In genomic region chr6:37239511-37239910, GRCh38 we compare ENCODE assay signal across 10 cellular contexts. TPM values are rescaled to one million over a fixed set of nuclear protein-coding genes. Genes with fewer than 3 reads are reported as not detected.
DNase-seq lines count a peak whose midpoint lies in the region; ATAC-seq, FAIRE-seq and TF ChIP-seq lines count a peak whose summit lies in the region.
"Had no signal": no experiment of that assay in that cellular context is flagged by ENCODE, and none has a peak within 500 bp of the region (broad histone marks: within the 10 kb centered on the region; RNA-seq: fewer than 3 reads in every experiment).

No MANE protein-coding gene starts in this region.

- no peaks in the 10 kb centered on the region for H3K36me3 Mint-ChIP-seq in central memory CD8-positive, alpha-beta T cell (ENCODE audit: insufficient read depth)

- no peak for FAIRE-seq in HepG2 (lab: Jason Lieb, UNC)
- FAIRE-seq: H1 had no signal

- in situ Hi-C loops in HepG2 (cut with HindIII; ENCODE audit: extremely low pct_ligation_motif_present, low pct_unique_long_range_greater_than_20kb): no loop called here

- WGBS in HepG2 (ENCODE audit: low lambda C conversion rate): 82% methylated on average over 3 of the region's 3 CpGs
- WGBS in right lobe of liver (ENCODE audit: insufficient coverage, low coverage, low lambda C conversion rate, missing lambda C conversion rate): 73% methylated on average over 3 of the region's 3 CpGs

- ATAC-seq in HepG2 (no peak), right lobe of liver (no peak), GM21825 (IDR thresholded peaks at IDR 0.05; ENCODE audit: unreplicated experiment) (no peak), GM19452 (IDR thresholded peaks at IDR 0.05; ENCODE audit: unreplicated experiment) (no peak)
- no peak for ATAC-seq in central memory CD8-positive, alpha-beta T cell (replicated peaks; ENCODE audit: extremely low read depth, poor library complexity, severe bottlenecking)

- no peak overlapping the region for H3K4me3 Mint-ChIP-seq in central memory CD8-positive, alpha-beta T cell
- H3K4me3 Mint-ChIP-seq: endodermal cell had no signal

- H3K4me1 Mint-ChIP-seq in central memory CD8-positive, alpha-beta T cell: peaks cover 11% of the 10 kb centered on the region
- H3K4me1 Mint-ChIP-seq: endodermal cell had no signal

- H3K27ac ChIP-seq in HepG2 (ENCODE audit: extremely low read length, insufficient read depth, low read length) (peak overlapping the region; percentile 37), right lobe of liver (peak overlapping the region in 1 of 3 donors; percentile 5), mucosa of rectum (ENCODE audit: low read depth in 2 of 2, low read length in 2 of 2) (peak overlapping the region; percentile 50 to 77), vagina (peak overlapping the region; percentile 76)

- DNase-seq in HepG2 (ENCODE audit: low spot score) (no peak), right lobe of liver (no peak), vagina (ENCODE audit: extremely low spot score in 2 of 2) (no peak), NCI-H510A treated with DMSO at 0.1 percent for 48 hours (lab: John Stamatoyannopoulos, UW) (no peak)
- no peak for DNase-seq in central memory CD8-positive, alpha-beta T cell (ENCODE audit: low spot score in 2 of 2)
- DNase-seq: endodermal cell had no signal

- CTCF ChIA-PET in HepG2 (lab: Yijun Ruan, JAX; ENCODE audit: low intra/inter-chr PET ratio, low total read pairs): no interaction called here

- TF ChIP-seq CTCF in HepG2 (CRISPR knock-in tag; IDR thresholded peaks at IDR 0.05) (no peak), right lobe of liver (IDR thresholded peaks at IDR 0.05) (no peak), vagina (IDR thresholded peaks at IDR 0.05) (no peak)

- peaks cover under 1% of the 10 kb centered on the region for H3K27me3 Mint-ChIP-seq in central memory CD8-positive, alpha-beta T cell

- no peaks in the 10 kb centered on the region for H3K36me3 ChIP-seq in HepG2 (replicated peaks in 1 of 2; ENCODE audit: control insufficient read depth in 1 of 2, insufficient read depth in 2 of 2, low read length in 2 of 2)
- H3K36me3 ChIP-seq in right lobe of liver: no peaks in the 10 kb centered on the region
- H3K36me3 ChIP-seq in mucosa of rectum (ENCODE audit: control insufficient read depth in 2 of 2, insufficient read depth in 2 of 2, low read length in 2 of 2): no peaks in the 10 kb centered on the region
- H3K36me3 ChIP-seq in vagina: no peaks in the 10 kb centered on the region

- H3K4me3 ChIP-seq in HepG2 (replicated peaks in 1 of 3; ENCODE audit: insufficient read depth in 1 of 3, low read depth in 2 of 3, low read length in 3 of 3): no peak overlapping the region
- no peak overlapping the region for H3K4me3 ChIP-seq in right lobe of liver
- no peak overlapping the region for H3K4me3 ChIP-seq in mucosa of rectum (ENCODE audit: low read length in 2 of 2)
- H3K4me3 ChIP-seq in vagina: no peak overlapping the region

- POLR2A ChIA-PET in HepG2 (lab: Yijun Ruan, JAX): interaction anchor here (1.2 to 1.4 kb wide), 3 partner anchors 17 to 19 kb away, joined by 3 to 8 read pairs (median 4); partner anchors contain the start of genes TBC1D22B and TMEM217

- H3K79me2 ChIP-seq in HepG2 (ENCODE audit: insufficient read depth, low read length): no peaks in the 10 kb centered on the region

- TF ChIP-seq EP300 in HepG2 (IDR thresholded peaks at IDR 0.05; ENCODE audit: low read depth in 2 of 2, low read length in 2 of 2) (no peak), HepG2 (CRISPR knock-in tag; IDR thresholded peaks at IDR 0.05; ENCODE audit: borderline replicate concordance) (no peak)

- no TSS peak for BruUV-seq in HepG2 (replicated peaks; lab: Mats Ljungman, UMichigan)

- H3K27ac Mint-ChIP-seq in central memory CD8-positive, alpha-beta T cell (ENCODE audit: low read depth): peak overlapping the region; percentile 81
- H3K27ac Mint-ChIP-seq: endodermal cell had no signal

- H3K27me3 ChIP-seq in HepG2 (ENCODE audit: control insufficient read depth in 1 of 2, insufficient read depth in 2 of 2, low read length in 2 of 2) (no peaks in the 10 kb centered on the region), right lobe of liver (no peaks in the 10 kb centered on the region), mucosa of rectum (ENCODE audit: control insufficient read depth in 2 of 2, insufficient read depth in 2 of 2, low read length in 2 of 2) (no peaks in the 10 kb centered on the region), vagina (no peaks in the 10 kb centered on the region)

- H3K4me1 ChIP-seq in HepG2 (ENCODE audit: insufficient read depth, low read length): peaks cover 41% of the 10 kb centered on the region
- H3K4me1 ChIP-seq in right lobe of liver: peaks cover 0 to 20% (median 5%) of the 10 kb centered on the region in 4 donors
- peaks cover 10 to 21% of the 10 kb centered on the region in 2 donors for H3K4me1 ChIP-seq in mucosa of rectum (ENCODE audit: control insufficient read depth in 2 of 2, insufficient read depth in 2 of 2, low read length in 2 of 2)
- H3K4me1 ChIP-seq in vagina: peaks cover 37% of the 10 kb centered on the region

- no peaks in the 10 kb centered on the region for H4K20me1 ChIP-seq in HepG2 (ENCODE audit: insufficient read depth, low read length)

- no peak for TF ChIP-seq POLR2A in HepG2 (IDR thresholded peaks at IDR 0.05; ENCODE audit: insufficient read depth in 1 of 2, low read depth in 2 of 2, low read length in 2 of 2)
- no peak for TF ChIP-seq POLR2A in right lobe of liver (IDR thresholded peaks at IDR 0.05)
- TF ChIP-seq POLR2A in vagina (IDR thresholded peaks at IDR 0.05): no peak

- no peak for TF ChIP-seq RAD21 in HepG2 (CRISPR knock-in tag; IDR thresholded peaks at IDR 0.05)

- no peak overlapping the region for H2AFZ ChIP-seq in HepG2 (ENCODE audit: low read length)

- intact Hi-C loops in HepG2 (cut with micrococcal nuclease; ENCODE audit: unreplicated experiment) (no loop called here), right lobe of liver (cut with DNase I) (no loop called here), vagina (cut with DNase I) (no loop called here)

- H3K9me3 ChIP-seq in HepG2 (ENCODE audit: low read length): no peaks in the 10 kb centered on the region
- no peaks in the 10 kb centered on the region for H3K9me3 ChIP-seq in right lobe of liver
- no peaks in the 10 kb centered on the region for H3K9me3 ChIP-seq in mucosa of rectum (ENCODE audit: control insufficient read depth in 2 of 2, low read length in 2 of 2)
- no peaks in the 10 kb centered on the region for H3K9me3 ChIP-seq in vagina

- 0 out of 2 replicates have a peak overlapping the region, but pooled peaks have one; percentile 6 for H3K9ac ChIP-seq in HepG2 (ENCODE audit: insufficient read depth, low read depth, low read length)
- H3K9ac ChIP-seq in mucosa of rectum (ENCODE audit: low read depth in 1 of 2, low read length in 2 of 2): no peak overlapping the region

- H3K4me2 ChIP-seq in HepG2 (ENCODE audit: low read depth, low read length): peak overlapping the region; percentile 61; the same call in 1 of the 2 replicates

- H3K9me3 Mint-ChIP-seq in central memory CD8-positive, alpha-beta T cell: no peaks in the 10 kb centered on the region

RNA-seq across cellular contexts. Expression of gene TBC1D22B, which starts 18.1 kb away (rescaled TPM):
- total RNA-seq in HepG2 (2016; rRNA removed; fragmentation: Illumina TruSeq; extraction: Trizol): 12.9 and 15.5 TPM in 2 replicates
- total RNA-seq in HepG2 (2016; cell fraction: cytosol; rRNA removed; fragmentation: Illumina TruSeq; extraction: Trizol; ENCODE audit: low read depth): 5.1 and 5.5 TPM in 2 replicates
- 12.5 and 13.1 TPM in 2 replicates for total RNA-seq in HepG2 (2016; cell fraction: insoluble cytoplasmic fraction; rRNA removed; fragmentation: Illumina TruSeq; extraction: Trizol)
- 18.5 and 19.2 TPM in 2 replicates for total RNA-seq in HepG2 (2016; cell fraction: membrane; rRNA removed; fragmentation: Illumina TruSeq; extraction: Trizol)
- 11.0 and 12.8 TPM in 2 replicates for total RNA-seq in HepG2 (2016; cell fraction: nucleus; rRNA removed; fragmentation: Illumina TruSeq; extraction: Trizol)
- 8.4 and 9.7 TPM in 2 replicates for polyA plus RNA-seq in HepG2 (2011; rRNA removed)
- 9.7 and 10.3 TPM in 2 replicates for polyA plus RNA-seq in HepG2 (2011; cell fraction: cytosol; rRNA removed)
- 10.9 and 11.1 TPM in 2 replicates for polyA plus RNA-seq in HepG2 (2011; cell fraction: nucleus; rRNA removed)
- 10.9 and 11.4 TPM in 2 replicates for polyA plus RNA-seq in HepG2 (2012)
- polyA plus RNA-seq in HepG2 (2016; cell fraction: cytosol; fragmentation: Illumina TruSeq; extraction: Trizol; ENCODE audit: low read depth): 4.7 and 5.3 TPM in 2 replicates
- 17.4 and 20.4 TPM in 2 replicates for polyA plus RNA-seq in HepG2 (2016; cell fraction: insoluble cytoplasmic fraction; fragmentation: Illumina TruSeq; extraction: Trizol; ENCODE audit: low read depth)
- 15.4 and 16.5 TPM in 2 replicates for polyA plus RNA-seq in HepG2 (2016; cell fraction: membrane; fragmentation: Illumina TruSeq; extraction: Trizol; ENCODE audit: low read depth)
- polyA plus RNA-seq in HepG2 (2016; cell fraction: nucleus; fragmentation: Illumina TruSeq; extraction: Trizol; ENCODE audit: insufficient read depth, low read depth): 20.1 and 21.3 TPM in 2 replicates
- polyA minus RNA-seq in HepG2 (2011; rRNA and poly(A)+ RNA removed; ENCODE audit: low replicate concordance): 5.2 and 8.5 TPM in 2 replicates
- 4.5 and 5.4 TPM in 2 replicates for polyA minus RNA-seq in HepG2 (2011; cell fraction: cytosol; rRNA and poly(A)+ RNA removed)
- polyA minus RNA-seq in HepG2 (2011; cell fraction: nucleus; rRNA and poly(A)+ RNA removed): 10.0 and 11.3 TPM in 2 replicates
- 1 to 10 TPM; 1.3 to 4.0 (median 2.8) TPM for total RNA-seq in right lobe of liver
- 12.5 TPM for total RNA-seq in vagina

RNA-seq across cellular contexts. Expression of gene TMEM217, which starts 18.4 kb away (rescaled TPM):
- total RNA-seq in HepG2 (2016; rRNA removed; fragmentation: Illumina TruSeq; extraction: Trizol) (1.6 and 3.4 TPM in 2 replicates), right lobe of liver (1 to 10 TPM in 2 of 6 experiments, under 1 TPM in 3, not detected in 1; 0.15 to 5.2 (median 0.92) TPM), vagina (not detected)
- 1.1 and 2.0 TPM in 2 replicates for total RNA-seq in HepG2 (2016; cell fraction: cytosol; rRNA removed; fragmentation: Illumina TruSeq; extraction: Trizol; ENCODE audit: low read depth)
- total RNA-seq in HepG2 (2016; cell fraction: insoluble cytoplasmic fraction; rRNA removed; fragmentation: Illumina TruSeq; extraction: Trizol): 1.9 and 2.0 TPM in 2 replicates
- 1.5 and 2.6 TPM in 2 replicates for total RNA-seq in HepG2 (2016; cell fraction: membrane; rRNA removed; fragmentation: Illumina TruSeq; extraction: Trizol)
- 3.4 and 4.3 TPM in 2 replicates for total RNA-seq in HepG2 (2016; cell fraction: nucleus; rRNA removed; fragmentation: Illumina TruSeq; extraction: Trizol)
- 1.8 and 2.3 TPM in 2 replicates for polyA plus RNA-seq in HepG2 (2011; rRNA removed)
- polyA plus RNA-seq in HepG2 (2011; cell fraction: cytosol; rRNA removed): 1.2 and 1.8 TPM in 2 replicates
- polyA plus RNA-seq in HepG2 (2011; cell fraction: nucleus; rRNA removed): 0.56 and 0.92 TPM in 2 replicates
- polyA plus RNA-seq in HepG2 (2012): 1.3 and 1.5 TPM in 2 replicates
- 0.25 and 0.40 TPM in 2 replicates for polyA plus RNA-seq in HepG2 (2016; cell fraction: cytosol; fragmentation: Illumina TruSeq; extraction: Trizol; ENCODE audit: low read depth)
- polyA plus RNA-seq in HepG2 (2016; cell fraction: insoluble cytoplasmic fraction; fragmentation: Illumina TruSeq; extraction: Trizol; ENCODE audit: low read depth): 2.7 and 3.0 TPM in 2 replicates
- polyA plus RNA-seq in HepG2 (2016; cell fraction: membrane; fragmentation: Illumina TruSeq; extraction: Trizol; ENCODE audit: low read depth): 0.95 and 1.4 TPM in 2 replicates
- 2.9 and 4.5 TPM in 2 replicates for polyA plus RNA-seq in HepG2 (2016; cell fraction: nucleus; fragmentation: Illumina TruSeq; extraction: Trizol; ENCODE audit: insufficient read depth, low read depth)
- 1.7 and 2.2 TPM in 2 replicates for polyA minus RNA-seq in HepG2 (2011; rRNA and poly(A)+ RNA removed; ENCODE audit: low replicate concordance)
- 0.97 and 2.3 TPM in 2 replicates for polyA minus RNA-seq in HepG2 (2011; cell fraction: cytosol; rRNA and poly(A)+ RNA removed)
- polyA minus RNA-seq in HepG2 (2011; cell fraction: nucleus; rRNA and poly(A)+ RNA removed): 2.1 and 2.7 TPM in 2 replicates
